9 cellular contexts compared by ENCODE assay signal in the genomic region with DNA sequence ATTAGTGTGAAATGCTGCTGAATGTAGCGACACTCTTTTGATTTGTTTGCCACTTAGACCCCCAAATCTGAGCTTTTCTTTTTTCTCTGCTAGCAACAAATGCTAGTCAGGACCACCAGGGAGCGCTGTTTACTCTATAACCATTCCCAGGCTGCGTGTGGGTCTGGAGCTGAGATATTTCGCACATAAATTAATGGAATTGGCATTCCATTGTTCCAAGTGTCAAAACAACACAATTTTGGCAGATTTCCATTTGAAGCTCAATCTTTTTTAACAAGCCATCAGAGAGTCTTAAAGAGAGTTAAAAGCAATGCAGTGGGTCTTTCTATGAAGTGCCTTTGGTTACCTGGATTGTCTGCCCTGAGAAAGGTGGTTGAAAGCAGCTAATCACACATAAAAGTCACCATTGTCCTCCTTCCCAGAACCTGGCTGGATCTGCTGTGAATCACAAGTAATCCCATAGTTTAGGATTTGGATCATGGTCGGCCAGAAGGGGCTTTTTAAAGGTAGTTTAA. TPM values are rescaled to one million over a fixed set of nuclear protein-coding genes. Genes with fewer than 3 reads are reported as not detected.
DNase-seq lines count a peak whose midpoint lies in the region; ATAC-seq, FAIRE-seq and TF ChIP-seq lines count a peak whose summit lies in the region.
"Had no signal": no experiment of that assay in that cellular context is flagged by ENCODE, and none has a peak within 500 bp of the region (broad histone marks: within the 10 kb centered on the region; RNA-seq: fewer than 3 reads in every experiment).

No MANE protein-coding gene starts in this region.

- H3K27me3 Mint-ChIP-seq in CD14-positive monocyte (ENCODE audit: low read depth in 3 of 3) (peaks cover 0 to 7% (median 5%) of the 10 kb centered on the region in 3 donors), glutamatergic neuron (ENCODE audit: unreplicated experiment) (peaks cover 1% of the 10 kb centered on the region)

- POLR2A ChIA-PET in HEK293 (lab: Yijun Ruan, JAX), result no interaction called here

- no peak for TF ChIP-seq EP300 in sigmoid colon (IDR thresholded peaks at IDR 0.05)

- DNase-seq in CD14-positive monocyte (ENCODE audit: low spot score), result no peak
- DNase-seq in RCC 7860 (ENCODE audit: low spot score), result peak; percentile 6
- peak; percentile 44 for DNase-seq in glutamatergic neuron
- no peak for DNase-seq in sigmoid colon
- DNase-seq in activated T-cell treated with anti-CD3 and anti-CD28 coated beads, Interleukin-2, amount 50 U/mL, for 1 hour, result no peak
- no peak for DNase-seq in dedifferentiated amniotic fluid mesenchymal stem cell (ENCODE audit: extremely low spot score)

- H3K9me3 Mint-ChIP-seq in CD14-positive monocyte (peaks cover 0 to 4% (median 0%) of the 10 kb centered on the region in 7 donors), glutamatergic neuron (ENCODE audit: unreplicated experiment) (peaks cover 4% of the 10 kb centered on the region)

- intact Hi-C loops in CD14-positive monocyte (cut with micrococcal nuclease), result loop anchor here in 1 of 2 donors (5.0 kb wide), 1 partner anchor 1653 kb away; no protein-coding TSS in a partner anchor
- intact Hi-C loops in sigmoid colon (cut with DNase I), result no loop called here

- H3K36me3 Mint-ChIP-seq in CD14-positive monocyte (no peaks in the 10 kb centered on the region), glutamatergic neuron (ENCODE audit: unreplicated experiment) (peaks cover 15% of the 10 kb centered on the region)

- ATAC-seq in GM18517 (IDR thresholded peaks at IDR 0.05; ENCODE audit: unreplicated experiment), result no peak

- H3K4me1 ChIP-seq in HEK293 (ENCODE audit: control insufficient read depth, insufficient read depth, low read length), result no peaks in the 10 kb centered on the region
- H3K4me1 ChIP-seq in sigmoid colon, result no peaks in the 10 kb centered on the region

- CTCF ChIA-PET in HEK293 (lab: Yijun Ruan, JAX), result interaction anchor here (0.6 to 2.1 kb wide), 25 partner anchors 9 to 1768 kb away, joined by 3 to 21 read pairs (median 4); no protein-coding TSS in a partner anchor

- H3K27ac Mint-ChIP-seq in CD14-positive monocyte (no peak overlapping the region), glutamatergic neuron (ENCODE audit: unreplicated experiment) (no peak overlapping the region)

- WGBS in sigmoid colon, 2 donors, result 8 to 12% methylated on average over 5 of the region's 5 CpGs

- H3K4me3 ChIP-seq in HEK293 (ENCODE audit: low read depth, low read length) (no peak overlapping the region), sigmoid colon (no peak overlapping the region)

- peaks cover 0 to 25% (median 0%) of the 10 kb centered on the region in 3 donors for H3K27me3 ChIP-seq in sigmoid colon

- no peak for TF ChIP-seq POLR2A in sigmoid colon (IDR thresholded peaks at IDR 0.05)

- FAIRE-seq in RCC 7860 (lab: Jason Lieb, UNC), result no peak
- FAIRE-seq: colon had no signal

- H3K4me3 Mint-ChIP-seq in CD14-positive monocyte (no peak overlapping the region), glutamatergic neuron (ENCODE audit: unreplicated experiment) (no peak overlapping the region)

- H3K36me3 ChIP-seq in HEK293 (ENCODE audit: control insufficient read depth in 2 of 2, insufficient read depth in 1 of 2, low read length in 2 of 2), result no peaks in the 10 kb centered on the region
- no peaks in the 10 kb centered on the region for H3K36me3 ChIP-seq in sigmoid colon

- H3K27ac ChIP-seq in HEK293 (ENCODE audit: extremely low read depth, low read depth, low read length) (no peak overlapping the region), sigmoid colon (no peak overlapping the region)

- H3K9me3 ChIP-seq in HEK293 (ENCODE audit: control insufficient read depth, insufficient read depth, low read depth, low read length), result no peaks in the 10 kb centered on the region
- no peaks in the 10 kb centered on the region for H3K9me3 ChIP-seq in sigmoid colon

- no peaks in the 10 kb centered on the region for H3K4me1 Mint-ChIP-seq in CD14-positive monocyte
- H3K4me1 Mint-ChIP-seq in glutamatergic neuron (ENCODE audit: low read depth, unreplicated experiment), result no peaks in the 10 kb centered on the region

- TF ChIP-seq CTCF in CD14-positive monocyte (IDR thresholded peaks at IDR 0.05) (peak; percentile 58), HEK293 (tag by site-specific recombination; IDR thresholded peaks at IDR 0.05) (no peak), glutamatergic neuron (IDR thresholded peaks at IDR 0.05; ENCODE audit: partially characterized antibody, unreplicated experiment) (peak; percentile 81), sigmoid colon (IDR thresholded peaks at IDR 0.05) (peak in 3 of 4 experiments; percentile 22 to 38 (median 36))

TF ChIP-seq in HEK293, 187 proteins besides CTCF, POLR2A, EP300 and RAD21:
- TF ChIP-seq KLF16 (tag by site-specific recombination; IDR thresholded peaks at IDR 0.05) (no peak), ZNF654 (tag by site-specific recombination; IDR thresholded peaks at IDR 0.05; ENCODE audit: low read depth) (peak; percentile 50)

RNA-seq across cellular contexts. Expression of a gene that starts 7.4 kb away (rescaled TPM):
- not detected for polyA plus RNA-seq in CD14-positive monocyte
- 8.0 TPM for total RNA-seq in glutamatergic neuron (ENCODE audit: unreplicated experiment)
- total RNA-seq in sigmoid colon, result 1 to 10 TPM; 1.4 to 3.5 (median 1.8) TPM
- 1 to 10 TPM in 1 of 3 donors, under 1 TPM in 1, not detected in 1; 0.60 to 1.8 TPM for polyA plus RNA-seq in sigmoid colon

Comparison
In these comparisons a context has a peak if more than half of its experiments do, and no peak if none do; other contexts are left out.
1. DNase-seq: peak in RCC 7860 (single experiment) and glutamatergic neuron (single experiment); none in CD14-positive monocyte (single experiment), sigmoid colon (single experiment), activated T-cell treated with anti-CD3 and anti-CD28 coated beads, Interleukin-2, amount 50 U/mL, for 1 hour (single experiment) and dedifferentiated amniotic fluid mesenchymal stem cell (single experiment).